ENCODE assay signal across 17 cellular contexts in genomic region chr11:6523253-6523652, GRCh38. TPM values are rescaled to one million over a fixed set of nuclear protein-coding genes. Genes with fewer than 3 reads are reported as not detected.
DNase-seq lines count a peak whose midpoint lies in the region; ATAC-seq and TF ChIP-seq lines count a peak whose summit lies in the region.
"Had no signal": no experiment of that assay in that cellular context is flagged by ENCODE, and none has a peak within 500 bp of the region (broad histone marks: within the 10 kb centered on the region; RNA-seq: fewer than 3 reads in every experiment).

No MANE protein-coding gene starts in this region.

- H3K4me3 Mint-ChIP-seq in T-cell, result no peak overlapping the region
- H3K4me3 Mint-ChIP-seq: memory B cell had no signal

- no peak overlapping the region for H3K27ac ChIP-seq in neuronal stem cell (replicated peaks; ENCODE audit: low read length)
- H3K27ac ChIP-seq: heart left ventricle, parathyroid adenoma, stomach, WERI-Rb-1 had no signal

- peaks cover 19 to 29% (median 28%) of the 10 kb centered on the region in 3 donors for H3K4me1 Mint-ChIP-seq in T-cell

- no peak for TF ChIP-seq CTCF in astrocyte of the spinal cord (IDR thresholded peaks at IDR 0.05; ENCODE audit: low read depth, low read length)

- H2AFZ ChIP-seq in neuronal stem cell (ENCODE audit: low read length), result no peak overlapping the region
- H2AFZ ChIP-seq: parathyroid adenoma had no signal

- H3K9me3 Mint-ChIP-seq in T-cell, result no peaks in the 10 kb centered on the region
- H3K9me3 Mint-ChIP-seq: memory B cell had no signal

- H3K27me3 ChIP-seq in neuronal stem cell (ENCODE audit: control insufficient read depth in 3 of 3, insufficient read depth in 3 of 3, low read depth in 1 of 3, low read length in 3 of 3), result no peaks in the 10 kb centered on the region
- H3K27me3 ChIP-seq: heart left ventricle, stomach had no signal

- H3K27ac Mint-ChIP-seq in T-cell, result no peak overlapping the region
- H3K27ac Mint-ChIP-seq: memory B cell had no signal

- no peak overlapping the region for H4K8ac ChIP-seq in neuronal stem cell (ENCODE audit: low read depth, low read length)

- no peak overlapping the region for H2BK15ac ChIP-seq in neuronal stem cell (ENCODE audit: low read length)

- H3K4me3 ChIP-seq in astrocyte of the spinal cord (ENCODE audit: low read depth, low read length) (no peak overlapping the region), neuronal stem cell (ENCODE audit: low read length in 2 of 2) (no peak overlapping the region)
- H3K4me3 ChIP-seq: heart left ventricle, stomach had no signal

- no peak overlapping the region for H2BK5ac ChIP-seq in neuronal stem cell (ENCODE audit: low read length)

- peaks cover 49% of the 10 kb centered on the region for H3K36me3 Mint-ChIP-seq in T-cell

- H3K4me2 ChIP-seq in neuronal stem cell (ENCODE audit: insufficient read depth, low read length, poor library complexity, severe bottlenecking), result no peak overlapping the region

- no peaks in the 10 kb centered on the region for H3K27me3 Mint-ChIP-seq in T-cell
- H3K27me3 Mint-ChIP-seq: memory B cell had no signal

- no peak overlapping the region for H3K9ac ChIP-seq in neuronal stem cell (ENCODE audit: low read depth, low read length, poor library complexity)
- H3K9ac ChIP-seq: parathyroid adenoma had no signal

- no peak overlapping the region for H3K18ac ChIP-seq in neuronal stem cell (ENCODE audit: low read length)

- no peak overlapping the region for H2BK12ac ChIP-seq in neuronal stem cell (ENCODE audit: low read length)

- CTCF ChIA-PET in T-cell (lab: Charles Lee), result interaction anchor here (0.6 kb wide), 2 partner anchors 16 to 146 kb away, joined by 3 read pairs; no protein-coding TSS in a partner anchor

- peaks cover 0 to 2% of the 10 kb centered on the region in 2 donors for H3K4me1 ChIP-seq in neuronal stem cell (ENCODE audit: control insufficient read depth in 2 of 2, insufficient read depth in 1 of 2, low read depth in 1 of 2, low read length in 2 of 2)
- H3K4me1 ChIP-seq: Caco-2, heart left ventricle, parathyroid adenoma, stomach had no signal

- H4K91ac ChIP-seq in neuronal stem cell (ENCODE audit: low read depth, low read length, poor library complexity), result no peak overlapping the region

- no peak overlapping the region for H2BK120ac ChIP-seq in neuronal stem cell (ENCODE audit: low read depth, low read length)

- no peak overlapping the region for H3K23ac ChIP-seq in neuronal stem cell (ENCODE audit: low read depth, low read length, poor library complexity)

- WGBS in neuronal stem cell (ENCODE audit: extremely low coverage in 2 of 2, insufficient read length in 2 of 2, insufficient replicate concordance in 1 of 2), 2 donors, result no CpG with 5 or more reads among the region's 1 CpG

- no peak overlapping the region for H3K14ac ChIP-seq in neuronal stem cell (ENCODE audit: low read length)

- no peaks in the 10 kb centered on the region for H3K79me1 ChIP-seq in neuronal stem cell (ENCODE audit: low read depth, low read length)

- H3K9me3 ChIP-seq in neuronal stem cell (replicated peaks in 1 of 2; ENCODE audit: control insufficient read depth in 2 of 2, insufficient read depth in 1 of 2, low read depth in 1 of 2, low read length in 2 of 2), result peaks cover 0 to 1% of the 10 kb centered on the region in 2 donors
- H3K9me3 ChIP-seq: Caco-2, heart left ventricle, stomach had no signal

- DNase-seq in GM04503 (ENCODE audit: low read depth), result peak; percentile 10
- DNase-seq in LoVo (ENCODE audit: low spot score), result peak; percentile 55
- DNase-seq in astrocyte of the spinal cord (ENCODE audit: low read depth, low spot score), result peak; percentile 53
- peak; percentile 83 for DNase-seq in kidney tubule cell (ENCODE audit: low spot score)
- no peak for DNase-seq in neuronal stem cell (ENCODE audit: low spot score)
- no peak for DNase-seq in NCI-H524 (lab: John Stamatoyannopoulos, UW)
- no peak for DNase-seq in T-cell
- DNase-seq: activated gamma-delta T cell treated with Interleukin-2 at 50 U/mL for 16 hours; Caco-2; heart left ventricle; NCI-H2227 treated with DMSO at 0.1 percent for 48 hours; stimulated activated CD4-positive, alpha-beta T cell treated with anti-CD3 and anti-CD28 coated beads, Interleukin-4, amount 100 ng/mL, for 1 hour; stomach; WERI-Rb-1 had no signal

- peaks cover 9 to 26% of the 10 kb centered on the region in 2 donors for H3K36me3 ChIP-seq in neuronal stem cell (replicated peaks in 1 of 2; ENCODE audit: control insufficient read depth in 2 of 2, insufficient read depth in 2 of 2, low read length in 2 of 2)
- H3K36me3 ChIP-seq: WERI-Rb-1 had no signal

- ATAC-seq in HG03196 (IDR thresholded peaks at IDR 0.05; ENCODE audit: unreplicated experiment) (no peak), T-cell (replicated peaks in 1 of 4) (no peak)
- ATAC-seq: heart left ventricle had no signal

- POLR2A ChIA-PET in T-cell (lab: Charles Lee), result interaction anchor here in 1 of 2 donors (1.0 kb wide), 1 partner anchor 1461 kb away, joined by 3 read pairs; no protein-coding TSS in a partner anchor

- in situ Hi-C loops in astrocyte of the spinal cord (cut with HindIII; ENCODE audit: low sequenced_read_pairs), result no loop called here

- H3K4ac ChIP-seq in neuronal stem cell (ENCODE audit: low read length), result no peak overlapping the region

- no peak overlapping the region for H2AK5ac ChIP-seq in neuronal stem cell (ENCODE audit: low read depth, low read length)

RNA-seq across cellular contexts. Expression of gene DNHD1, which starts 26.2 kb away (rescaled TPM):
- polyA plus RNA-seq in neuronal stem cell (2013, experiment 1 of 2), result 4.4 TPM
- polyA plus RNA-seq in neuronal stem cell (2013, experiment 2 of 2), result 5.0 TPM
- total RNA-seq in T-cell, result 10 to 100 TPM; 44.1 to 52.0 (median 47.8) TPM

RNA-seq across cellular contexts. Expression of gene TIMM10B, which starts 42.0 kb away (rescaled TPM):
- 33.0 TPM for polyA plus RNA-seq in neuronal stem cell (2013, experiment 1 of 2)
- 33.9 TPM for polyA plus RNA-seq in neuronal stem cell (2013, experiment 2 of 2)
- total RNA-seq in T-cell, result 10 to 100 TPM; 49.3 to 64.0 (median 57.6) TPM

RNA-seq across cellular contexts. Expression of gene ARFIP2, which starts 42.1 kb away (rescaled TPM):
- polyA plus RNA-seq in neuronal stem cell (2013, experiment 1 of 2), result 29.5 TPM
- polyA plus RNA-seq in neuronal stem cell (2013, experiment 2 of 2), result 27.5 TPM
- total RNA-seq in T-cell, result 10 to 100 TPM; 47.3 to 61.9 (median 50.0) TPM

RNA-seq across cellular contexts. Expression of gene TRIM3, which starts 49.5 kb away (rescaled TPM):
- 11.0 TPM for polyA plus RNA-seq in neuronal stem cell (2013, experiment 1 of 2)
- 10.0 TPM for polyA plus RNA-seq in neuronal stem cell (2013, experiment 2 of 2)
- total RNA-seq in T-cell, result 10 to 100 TPM; 16.9 to 29.8 (median 24.1) TPM

Comparison
In these comparisons a context has a peak if more than half of its experiments do, and no peak if none do; other contexts are left out.
1. DNase-seq: peak in GM04503 (single experiment), LoVo (single experiment), astrocyte of the spinal cord (single experiment) and kidney tubule cell (single experiment); none in neuronal stem cell (single experiment), NCI-H524 (0 of 2) and T-cell (0 of 34).